ENCODE assay signal across 11 cellular contexts in the genomic region with DNA sequence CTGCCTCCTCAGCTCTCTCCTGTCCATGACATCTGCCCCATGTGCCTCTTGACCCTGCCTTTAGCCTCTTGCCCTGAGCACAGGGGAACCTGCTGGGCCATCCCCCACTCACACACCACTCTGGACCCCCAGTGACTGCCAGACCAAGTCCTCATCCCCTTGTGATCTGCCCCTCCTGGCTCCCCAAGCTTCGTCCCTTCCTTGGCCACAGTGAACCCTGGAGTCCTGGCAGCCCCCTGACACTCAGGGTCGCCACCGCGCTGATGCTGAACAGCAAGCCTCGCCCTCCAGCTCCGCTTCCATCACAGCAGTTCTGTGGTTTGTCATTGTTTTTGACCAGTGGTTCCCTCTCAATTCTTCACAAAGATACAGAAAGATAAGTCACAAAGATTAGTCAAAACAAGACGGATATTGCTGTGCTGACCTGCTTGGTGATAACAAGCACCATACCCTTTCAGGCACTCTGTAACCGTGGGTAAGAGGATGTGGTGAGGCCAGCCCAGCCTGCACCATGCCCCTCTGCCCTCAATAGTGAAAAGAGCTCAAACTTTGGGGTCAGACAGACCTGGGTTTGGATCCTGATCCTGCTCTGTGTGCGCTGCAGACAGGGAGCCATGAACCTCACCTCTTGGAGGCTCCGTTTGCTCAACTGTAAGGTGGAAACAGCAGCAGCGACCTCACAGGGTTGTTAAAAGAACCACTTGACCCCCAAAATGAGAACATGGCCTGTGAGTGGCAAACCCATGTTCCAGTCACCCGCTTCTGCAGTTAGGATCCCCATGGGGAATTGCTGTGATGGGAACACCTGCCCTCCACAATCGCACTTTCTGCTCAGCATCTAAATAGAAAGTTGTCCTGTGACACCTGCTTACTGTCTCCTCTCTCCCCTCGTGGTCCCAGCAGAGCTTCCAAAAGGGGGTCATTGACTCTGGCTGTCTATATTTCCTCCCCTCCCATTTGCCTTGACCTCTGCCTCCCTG.
DNase-seq lines count a peak whose midpoint lies in the region; ATAC-seq, FAIRE-seq and TF ChIP-seq lines count a peak whose summit lies in the region.
"Had no signal": no experiment of that assay in that cellular context is flagged by ENCODE, and none has a peak within 500 bp of the region (broad histone marks: within the 10 kb centered on the region; RNA-seq: fewer than 3 reads in every experiment).

No MANE protein-coding gene starts in this region.

- H3K4me1 ChIP-seq in RWPE2 (ENCODE audit: insufficient read depth, poor library complexity, severe bottlenecking) = no peaks in the 10 kb centered on the region
- peaks cover 13 to 16% of the 10 kb centered on the region in 2 donors for H3K4me1 ChIP-seq in naive thymus-derived CD4-positive, alpha-beta T cell (ENCODE audit: control insufficient read depth in 2 of 2, insufficient read depth in 2 of 2, low read length in 2 of 2)
- H3K4me1 ChIP-seq in ascending aorta = no peaks in the 10 kb centered on the region
- H3K4me1 ChIP-seq: psoas muscle had no signal

- ATAC-seq in GM21576 (IDR thresholded peaks at IDR 0.05; ENCODE audit: unreplicated experiment) = peak; percentile 78
- no peak for ATAC-seq in RWPE2 (ENCODE audit: low read depth)
- peak; percentile 78 for ATAC-seq in naive thymus-derived CD4-positive, alpha-beta T cell
- ATAC-seq: psoas muscle had no signal

- H3K4me3 Mint-ChIP-seq in naive thymus-derived CD4-positive, alpha-beta T cell = peak overlapping the region; percentile 42 to 80 (median 70)
- peak overlapping the region in 1 of 2 donors; percentile 60 for H3K4me3 Mint-ChIP-seq in CD14-positive monocyte

- H3K4me3 ChIP-seq in RWPE2 (ENCODE audit: severe bottlenecking) (no peak overlapping the region), ascending aorta (no peak overlapping the region)
- no peak overlapping the region for H3K4me3 ChIP-seq in naive thymus-derived CD4-positive, alpha-beta T cell (ENCODE audit: low read length)
- H3K4me3 ChIP-seq: psoas muscle had no signal

- H3K36me3 Mint-ChIP-seq in naive thymus-derived CD4-positive, alpha-beta T cell = peaks cover 0 to 16% (median 0%) of the 10 kb centered on the region in 5 donors
- no peaks in the 10 kb centered on the region for H3K36me3 Mint-ChIP-seq in CD14-positive monocyte

- H3K27me3 ChIP-seq in RWPE2 (ENCODE audit: insufficient read depth, poor library complexity, severe bottlenecking) (no peaks in the 10 kb centered on the region), ascending aorta (no peaks in the 10 kb centered on the region)
- no peaks in the 10 kb centered on the region for H3K27me3 ChIP-seq in naive thymus-derived CD4-positive, alpha-beta T cell (ENCODE audit: control insufficient read depth in 2 of 2, insufficient read depth in 2 of 2, low read length in 2 of 2)

- TF ChIP-seq CTCF in RWPE2 (IDR thresholded peaks at IDR 0.05; ENCODE audit: poor library complexity, severe bottlenecking) = no peak
- no peak for TF ChIP-seq CTCF in CD14-positive monocyte (IDR thresholded peaks at IDR 0.05)
- no peak for TF ChIP-seq CTCF in ascending aorta (IDR thresholded peaks at IDR 0.05)

- H3K9me3 Mint-ChIP-seq in naive thymus-derived CD4-positive, alpha-beta T cell = peaks cover 0 to 4% (median 0%) of the 10 kb centered on the region in 11 donors
- peaks cover 0 to 2% (median 0%) of the 10 kb centered on the region in 7 donors for H3K9me3 Mint-ChIP-seq in CD14-positive monocyte

- DNase-seq in GM18507 (ENCODE audit: extremely low spot score, insufficient read length, low read depth) = no peak
- DNase-seq in RWPE2 (ENCODE audit: low spot score) = peak; percentile 77
- no peak for DNase-seq in naive thymus-derived CD4-positive, alpha-beta T cell
- DNase-seq in NCI-H446 treated with DMSO at 0.1 percent for 48 hours (lab: John Stamatoyannopoulos, UW) = no peak
- DNase-seq in CD14-positive monocyte (ENCODE audit: low spot score) = no peak
- no peak for DNase-seq in ascending aorta (ENCODE audit: low spot score in 2 of 2)
- DNase-seq: central memory CD4-positive, alpha-beta T cell; hippocampal formation; psoas muscle; T-helper 9 cell had no signal

- peak; percentile 90 for FAIRE-seq in GM18507 (lab: Jason Lieb, UNC)

- peaks cover 27 to 55% (median 45%) of the 10 kb centered on the region in 7 donors for H3K4me1 Mint-ChIP-seq in naive thymus-derived CD4-positive, alpha-beta T cell
- H3K4me1 Mint-ChIP-seq in CD14-positive monocyte = peaks cover 2% of the 10 kb centered on the region

- H3K36me3 ChIP-seq in RWPE2 (ENCODE audit: low read depth) (no peaks in the 10 kb centered on the region), ascending aorta (no peaks in the 10 kb centered on the region)
- no peaks in the 10 kb centered on the region for H3K36me3 ChIP-seq in naive thymus-derived CD4-positive, alpha-beta T cell (ENCODE audit: control insufficient read depth in 2 of 3, insufficient read depth in 3 of 3, low read length in 3 of 3)

- intact Hi-C loops in naive thymus-derived CD4-positive, alpha-beta T cell (cut with micrococcal nuclease) = no loop called here
- intact Hi-C loops in CD14-positive monocyte (cut with micrococcal nuclease) (no loop called here), ascending aorta (cut with DNase I) (no loop called here)

- H3K27ac Mint-ChIP-seq in naive thymus-derived CD4-positive, alpha-beta T cell = peak overlapping the region; percentile 58 to 94 (median 84)
- H3K27ac Mint-ChIP-seq in CD14-positive monocyte = no peak overlapping the region

- peaks cover 0 to 46% (median 12%) of the 10 kb centered on the region in 5 donors for H3K27me3 Mint-ChIP-seq in naive thymus-derived CD4-positive, alpha-beta T cell
- H3K27me3 Mint-ChIP-seq in CD14-positive monocyte (ENCODE audit: low read depth in 3 of 3) = peaks cover 14 to 59% (median 26%) of the 10 kb centered on the region in 3 donors

- POLR2A ChIA-PET in naive thymus-derived CD4-positive, alpha-beta T cell (lab: Charles Lee) = interaction anchor here (0.6 kb wide), 1 partner anchor 77 kb away, joined by 4 read pairs; no protein-coding TSS in a partner anchor

- H3K27ac ChIP-seq in RWPE2 (ENCODE audit: poor library complexity, severe bottlenecking) = no peak overlapping the region
- H3K27ac ChIP-seq in naive thymus-derived CD4-positive, alpha-beta T cell (ENCODE audit: low read depth, low read length) = no peak overlapping the region
- H3K27ac ChIP-seq in ascending aorta = no peak overlapping the region
- H3K27ac ChIP-seq: psoas muscle had no signal

- H3K9me3 ChIP-seq in RWPE2 (ENCODE audit: severe bottlenecking) = no peaks in the 10 kb centered on the region
- no peaks in the 10 kb centered on the region for H3K9me3 ChIP-seq in naive thymus-derived CD4-positive, alpha-beta T cell (ENCODE audit: control insufficient read depth in 2 of 3, low read length in 3 of 3)
- no peaks in the 10 kb centered on the region for H3K9me3 ChIP-seq in ascending aorta
- H3K9me3 ChIP-seq: psoas muscle had no signal

- CTCF ChIA-PET in naive thymus-derived CD4-positive, alpha-beta T cell (lab: Charles Lee) = interaction anchor here (0.6 kb wide), 1 partner anchor 38 kb away, joined by 3 read pairs; no protein-coding TSS in a partner anchor

Comparison
In these comparisons a context has a peak if more than half of its experiments do, and no peak if none do; other contexts are left out.
1. H3K27ac Mint-ChIP-seq: peak in naive thymus-derived CD4-positive, alpha-beta T cell (9 of 9); none in CD14-positive monocyte (0 of 7).